In genomic region chr6:72835749-72836148, GRCh38 we compare ENCODE assay signal across 29 cellular contexts.
"Had no signal": no experiment of that assay in that cellular context is flagged by ENCODE, and none has a peak within 500 bp of the region (broad histone marks: within the 10 kb centered on the region; RNA-seq: fewer than 3 reads in every experiment).

No MANE protein-coding gene starts in this region.

- FAIRE-seq: colon had no signal

- DNase-seq: activated CD4-positive, alpha-beta memory T cell treated with anti-CD3 and anti-CD28 coated beads for 36 hours; activated CD4-positive, alpha-beta T cell treated with anti-CD3 and anti-CD28 coated beads for 36 hours; activated CD4-positive, alpha-beta T cell treated with anti-CD3 and anti-CD28 coated beads, Interleukin-2, amount 10 ng/mL, durations not matched to agents 24 days and 14 days; activated CD4-positive, CD25-positive, alpha-beta regulatory T cell; activated CD4-positive, CD25-positive, alpha-beta regulatory T cell treated with anti-CD3 and anti-CD28 coated beads, Interleukin-2, amount 50 U/mL, for 72 hours; activated CD8-positive, alpha-beta memory T cell treated with anti-CD3 and anti-CD28 coated beads, Interleukin-2, amount 10 ng/mL, durations not matched to agents 7 days and 5 days; activated CD8-positive, alpha-beta memory T cell treated with anti-CD3 and anti-CD28 coated beads, Interleukin-2, amount 50 U/mL, for 4 hours; activated CD8-positive, alpha-beta T cell treated with anti-CD3 and anti-CD28 coated beads, Interleukin-2, amount 10 ng/mL, durations not matched to agents 7 days and 5 days; activated effector memory CD4-positive, alpha-beta T cell treated with anti-CD3 and anti-CD28 coated beads, Interleukin-2, amount 50 U/mL, for 16 hours; activated naive CD4-positive, alpha-beta T cell treated with anti-CD3 and anti-CD28 coated beads for 36 hours; activated naive CD8-positive, alpha-beta T cell treated with anti-CD3 and anti-CD28 coated beads for 36 hours; activated naive CD8-positive, alpha-beta T cell treated with anti-CD3 and anti-CD28 coated beads, Interleukin-2, amount 50 U/mL, for 24 hours; activated T-cell treated with anti-CD3 and anti-CD28 coated beads, Interleukin-2, amount 50 U/mL, for 1 hour; activated T-cell treated with anti-CD3 and anti-CD28 coated beads, Interleukin-2, amount 50 U/mL, for 48 hours; adrenal gland; amygdala; aorta; body of pancreas; caudate nucleus; cortex of kidney; dermis blood vessel endothelial cell; effector CD4-positive, alpha-beta T cell; effector memory CD8-positive, alpha-beta T cell; erythroblast; esophagus squamous epithelium; foreskin melanocyte; heart right ventricle had no signal

- ATAC-seq: activated CD4-positive, alpha-beta T cell treated with anti-CD3 and anti-CD28 coated beads for 36 hours; activated CD8-positive, alpha-beta memory T cell treated with anti-CD3 and anti-CD28 coated beads, Interleukin-2, amount 10 ng/mL, durations not matched to agents 7 days and 5 days; activated CD8-positive, alpha-beta T cell treated with anti-CD3 and anti-CD28 coated beads, Interleukin-2, amount 10 ng/mL, durations not matched to agents 7 days and 5 days; activated naive CD8-positive, alpha-beta T cell treated with anti-CD3 and anti-CD28 coated beads, Interleukin-2, amount 50 U/mL, for 24 hours; body of pancreas; effector memory CD8-positive, alpha-beta T cell; gastroesophageal sphincter; heart right ventricle had no signal
